10 cellular contexts compared by ENCODE assay signal in genomic region chr12:32051511-32052299, GRCh38. TPM values are rescaled to one million over a fixed set of nuclear protein-coding genes. Genes with fewer than 3 reads are reported as not detected.
DNase-seq lines count a peak whose midpoint lies in the region; ATAC-seq and TF ChIP-seq lines count a peak whose summit lies in the region.
"Had no signal": no experiment of that assay in that cellular context is flagged by ENCODE, and none has a peak within 500 bp of the region (broad histone marks: within the 10 kb centered on the region; RNA-seq: fewer than 3 reads in every experiment).

No MANE protein-coding gene starts in this region.

- peaks cover 7% of the 10 kb centered on the region for H3K9me3 Mint-ChIP-seq in activated CD8-positive, alpha-beta T cell treated with anti-CD3 and anti-CD28 coated beads for 36 hours
- peaks cover 10% of the 10 kb centered on the region for H3K9me3 Mint-ChIP-seq in activated CD8-positive, alpha-beta T cell treated with anti-CD3 and anti-CD28 coated beads, Interleukin-2, amount 10 ng/mL, durations not matched to agents 7 days and 5 days (ENCODE audit: insufficient read depth)

- H3K4me1 Mint-ChIP-seq in activated CD8-positive, alpha-beta T cell treated with anti-CD3 and anti-CD28 coated beads for 36 hours (ENCODE audit: low read depth) = peaks cover 6% of the 10 kb centered on the region
- peaks cover 7% of the 10 kb centered on the region for H3K4me1 Mint-ChIP-seq in activated CD8-positive, alpha-beta T cell treated with anti-CD3 and anti-CD28 coated beads, Interleukin-2, amount 10 ng/mL, durations not matched to agents 7 days and 5 days (ENCODE audit: low read depth)

- H3K4me3 Mint-ChIP-seq in activated CD8-positive, alpha-beta T cell treated with anti-CD3 and anti-CD28 coated beads for 36 hours = no peak overlapping the region
- H3K4me3 Mint-ChIP-seq in activated CD8-positive, alpha-beta T cell treated with anti-CD3 and anti-CD28 coated beads, Interleukin-2, amount 10 ng/mL, durations not matched to agents 7 days and 5 days = no peak overlapping the region
- H3K4me3 Mint-ChIP-seq: CD4-positive, alpha-beta memory T cell had no signal

- POLR2A ChIA-PET in activated CD8-positive, alpha-beta T cell treated with anti-CD3 and anti-CD28 coated beads for 36 hours (lab: Charles Lee) = interaction anchor here (0.6 kb wide), 1 partner anchor 9 kb away, joined by 3 read pairs; no protein-coding TSS in a partner anchor
- POLR2A ChIA-PET in activated CD8-positive, alpha-beta T cell treated with anti-CD3 and anti-CD28 coated beads, Interleukin-2, amount 10 ng/mL, durations not matched to agents 7 days and 5 days (lab: Charles Lee) = interaction anchor here (1.0 kb wide), 1 partner anchor 393 kb away, joined by 3 read pairs; the partner anchor contains the start of gene ETFBKMT

- no peaks in the 10 kb centered on the region for H3K79me2 ChIP-seq in smooth muscle cell (ENCODE audit: low read depth)

- H3K9me3 ChIP-seq in smooth muscle cell (replicated peaks; ENCODE audit: low read depth) = no peaks in the 10 kb centered on the region
- H3K9me3 ChIP-seq: thoracic aorta had no signal

- DNase-seq in activated CD8-positive, alpha-beta T cell treated with anti-CD3 and anti-CD28 coated beads for 36 hours = peak; percentile 31
- DNase-seq in activated CD8-positive, alpha-beta T cell treated with anti-CD3 and anti-CD28 coated beads, Interleukin-2, amount 10 ng/mL, durations not matched to agents 7 days and 5 days = no peak
- DNase-seq in OCI-M1 (lab: John Stamatoyannopoulos, UW) (peak; percentile 84), fibroblast of gingiva (ENCODE audit: low read depth) (peak; percentile 72), smooth muscle cell (lab: John Stamatoyannopoulos, UW; ENCODE audit: unreplicated experiment) (no peak), T-helper 9 cell (no peak)
- DNase-seq: CD4-positive, alpha-beta memory T cell had no signal

- WGBS in smooth muscle cell (ENCODE audit: low lambda C conversion rate) = 25% methylated on average over 7 of the region's 7 CpGs

- peak overlapping the region; percentile 86 for H3K27ac ChIP-seq in smooth muscle cell (ENCODE audit: low read depth)
- H3K27ac ChIP-seq: thoracic aorta had no signal

- no peak overlapping the region for H3K27ac Mint-ChIP-seq in activated CD8-positive, alpha-beta T cell treated with anti-CD3 and anti-CD28 coated beads for 36 hours
- H3K27ac Mint-ChIP-seq in activated CD8-positive, alpha-beta T cell treated with anti-CD3 and anti-CD28 coated beads, Interleukin-2, amount 10 ng/mL, durations not matched to agents 7 days and 5 days = no peak overlapping the region

- no peak for TF ChIP-seq CTCF in activated CD8-positive, alpha-beta T cell treated with anti-CD3 and anti-CD28 coated beads for 36 hours (IDR thresholded peaks at IDR 0.05)
- no peak for TF ChIP-seq CTCF in smooth muscle cell (IDR thresholded peaks at IDR 0.05; ENCODE audit: borderline replicate concordance, insufficient read depth, poor library complexity, severe bottlenecking)

- no peaks in the 10 kb centered on the region for H3K36me3 Mint-ChIP-seq in activated CD8-positive, alpha-beta T cell treated with anti-CD3 and anti-CD28 coated beads for 36 hours (ENCODE audit: low read depth)
- peaks cover 4% of the 10 kb centered on the region for H3K36me3 Mint-ChIP-seq in activated CD8-positive, alpha-beta T cell treated with anti-CD3 and anti-CD28 coated beads, Interleukin-2, amount 10 ng/mL, durations not matched to agents 7 days and 5 days (ENCODE audit: low read depth)
- H3K36me3 Mint-ChIP-seq: CD4-positive, alpha-beta memory T cell had no signal

- no peaks in the 10 kb centered on the region for H3K27me3 ChIP-seq in smooth muscle cell (ENCODE audit: low read depth)

- no peak overlapping the region for H3K4me3 ChIP-seq in smooth muscle cell
- H3K4me3 ChIP-seq: thoracic aorta had no signal

- H3K4me2 ChIP-seq in smooth muscle cell = peak overlapping the region; percentile 15

- CTCF ChIA-PET in activated CD8-positive, alpha-beta T cell treated with anti-CD3 and anti-CD28 coated beads for 36 hours (lab: Charles Lee) = interaction anchor here (1.0 to 1.3 kb wide), 3 partner anchors 9 to 399 kb away, joined by 3 to 4 read pairs (median 3); no protein-coding TSS in a partner anchor
- CTCF ChIA-PET in activated CD8-positive, alpha-beta T cell treated with anti-CD3 and anti-CD28 coated beads, Interleukin-2, amount 10 ng/mL, durations not matched to agents 7 days and 5 days (lab: Charles Lee) = interaction anchor here (1.2 kb wide), 1 partner anchor 24 kb away, joined by 3 read pairs; no protein-coding TSS in a partner anchor

- no peaks in the 10 kb centered on the region for H3K4me1 ChIP-seq in smooth muscle cell (ENCODE audit: low read depth)

- H3F3A ChIP-seq in smooth muscle cell (ENCODE audit: low read depth) = peaks cover 16% of the 10 kb centered on the region

- H2AFZ ChIP-seq in smooth muscle cell (ENCODE audit: low read depth) = no peak overlapping the region

- no peaks in the 10 kb centered on the region for H4K20me1 ChIP-seq in smooth muscle cell (ENCODE audit: low read depth)

- ATAC-seq in activated CD8-positive, alpha-beta T cell treated with anti-CD3 and anti-CD28 coated beads for 36 hours = peak; percentile 32
- no peak for ATAC-seq in activated CD8-positive, alpha-beta T cell treated with anti-CD3 and anti-CD28 coated beads, Interleukin-2, amount 10 ng/mL, durations not matched to agents 7 days and 5 days
- ATAC-seq in HG02610 (IDR thresholded peaks at IDR 0.05; ENCODE audit: unreplicated experiment) (no peak), HG03571 (IDR thresholded peaks at IDR 0.05; ENCODE audit: unreplicated experiment) (no peak)

- peak overlapping the region; percentile 62 for H3K9ac ChIP-seq in smooth muscle cell (ENCODE audit: low read depth)

- intact Hi-C loops in activated CD8-positive, alpha-beta T cell treated with anti-CD3 and anti-CD28 coated beads for 36 hours (cut with micrococcal nuclease) = loop anchor here (10.0 kb wide), 1 partner anchor 397 kb away; the partner anchor contains the start of gene ETFBKMT

- H3K27me3 Mint-ChIP-seq in activated CD8-positive, alpha-beta T cell treated with anti-CD3 and anti-CD28 coated beads for 36 hours = no peaks in the 10 kb centered on the region
- H3K27me3 Mint-ChIP-seq in activated CD8-positive, alpha-beta T cell treated with anti-CD3 and anti-CD28 coated beads, Interleukin-2, amount 10 ng/mL, durations not matched to agents 7 days and 5 days (ENCODE audit: low read depth) = no peaks in the 10 kb centered on the region
- H3K27me3 Mint-ChIP-seq: CD4-positive, alpha-beta memory T cell had no signal

- H3K36me3 ChIP-seq in smooth muscle cell (ENCODE audit: low read depth) = no peaks in the 10 kb centered on the region
- H3K36me3 ChIP-seq: thoracic aorta had no signal

RNA-seq across cellular contexts. Expression of gene BICD1, which starts 54.9 kb away (rescaled TPM):
- total RNA-seq in activated CD8-positive, alpha-beta T cell treated with anti-CD3 and anti-CD28 coated beads for 36 hours = 10 to 100 TPM; 12.5 to 13.2 TPM
- 10 to 100 TPM; 16.8 to 17.6 TPM for total RNA-seq in activated CD8-positive, alpha-beta T cell treated with anti-CD3 and anti-CD28 coated beads, Interleukin-2, amount 10 ng/mL, durations not matched to agents 7 days and 5 days
- total RNA-seq in smooth muscle cell = 11.5 and 13.0 TPM in 2 replicates
- 6.5 TPM in 2 replicates for polyA plus RNA-seq in smooth muscle cell

Comparison
In these comparisons a context has a peak if more than half of its experiments do, and no peak if none do; other contexts are left out.
1. DNase-seq: peak in activated CD8-positive, alpha-beta T cell treated with anti-CD3 and anti-CD28 coated beads for 36 hours (single experiment), OCI-M1 (single experiment) and fibroblast of gingiva (single experiment); none in activated CD8-positive, alpha-beta T cell treated with anti-CD3 and anti-CD28 coated beads, Interleukin-2, amount 10 ng/mL, durations not matched to agents 7 days and 5 days (single experiment), smooth muscle cell (single experiment) and T-helper 9 cell (single experiment).